In genomic region chr7:112112822-112113255, GRCh38 we compare ENCODE assay signal across 9 cellular contexts.
DNase-seq lines count a peak whose midpoint lies in the region; FAIRE-seq and TF ChIP-seq lines count a peak whose summit lies in the region.
"Had no signal": no experiment of that assay in that cellular context is flagged by ENCODE, and none has a peak within 500 bp of the region (broad histone marks: within the 10 kb centered on the region; RNA-seq: fewer than 3 reads in every experiment).

No MANE protein-coding gene starts in this region.

- H3K36me3 ChIP-seq in stomach: no peaks in the 10 kb centered on the region

- no peak for TF ChIP-seq POLR2A in stomach (IDR thresholded peaks at IDR 0.05)

- FAIRE-seq in urothelium cell line (lab: Jason Lieb, UNC) (no peak), GM19239 (lab: Jason Lieb, UNC) (no peak)

- H3K4me3 ChIP-seq in cardiac fibroblast (replicated peaks in 1 of 2; ENCODE audit: low read depth in 2 of 2, low read length in 2 of 2) (peak overlapping the region in 1 of 2 donors; percentile 13), stomach (no peak overlapping the region)

- TF ChIP-seq EP300 in stomach (IDR thresholded peaks at IDR 0.05): no peak

- intact Hi-C loops in stomach (cut with DNase I; ENCODE audit: low total_unique reads): no loop called here

- H3K9me3 ChIP-seq in stomach: no peaks in the 10 kb centered on the region

- TF ChIP-seq CTCF in cardiac fibroblast (IDR thresholded peaks at IDR 0.05; ENCODE audit: low read depth, low read length): no peak
- TF ChIP-seq CTCF in stomach (IDR thresholded peaks at IDR 0.05): no peak

- H3K4me1 ChIP-seq in stomach: peaks cover 0 to 15% (median 2%) of the 10 kb centered on the region in 4 donors

- DNase-seq in HCEC 1CT (peak; percentile 78), cardiac fibroblast (ENCODE audit: low read depth in 2 of 2) (peak; percentile 82 to 94), inferior parietal cortex (ENCODE audit: extremely low spot score) (peak; percentile 81), stomach (no peak), urothelium cell line (ENCODE audit: low spot score) (no peak), GM19239 (ENCODE audit: insufficient read length, low spot score) (no peak), SHP77 (lab: John Stamatoyannopoulos, UW) (no peak), NCI-H1930 (lab: John Stamatoyannopoulos, UW) (no peak)
- DNase-seq: DND-41 had no signal

- H3K27ac ChIP-seq in stomach: peak overlapping the region in 3 of 5 donors; percentile 43 to 69 (median 57)

- H3K27me3 ChIP-seq in stomach: no peaks in the 10 kb centered on the region

- 40 to 60% (median 50%) methylated on average over 5 of the region's 5 CpGs for WGBS in stomach, 5 donors

Comparison
In these comparisons a context has a peak if more than half of its experiments do, and no peak if none do; other contexts are left out.
1. DNase-seq: peak in HCEC 1CT (single experiment), cardiac fibroblast (2 of 2) and inferior parietal cortex (single experiment); none in stomach (single experiment), urothelium cell line (single experiment), GM19239 (single experiment), SHP77 (0 of 2) and NCI-H1930 (0 of 2).